Comparison of ENCODE assay signal across 34 cellular contexts in genomic region chr1:210758761-210759160, GRCh38.
"Had no signal": no experiment of that assay in that cellular context is flagged by ENCODE, and none has a peak within 500 bp of the region (broad histone marks: within the 10 kb centered on the region; RNA-seq: fewer than 3 reads in every experiment).

No MANE protein-coding gene starts in this region.

- H3K36me3 ChIP-seq: cardiac muscle cell, colonic mucosa, gastrocnemius medialis, pancreas, prostate gland, sigmoid colon, stomach, thyroid gland, upper lobe of left lung, vagina had no signal

- DNase-seq: activated CD4-positive, alpha-beta T cell treated with anti-CD3 and anti-CD28 coated beads for 4 hours; activated CD4-positive, alpha-beta T cell treated with anti-CD3 and anti-CD28 coated beads, Interleukin-2, amount 50 U/mL, for 4 hours; activated effector memory CD4-positive, alpha-beta T cell treated with Interleukin-2 at 50 U/mL for 16 hours; activated naive CD4-positive, alpha-beta T cell treated with anti-CD3 and anti-CD28 coated beads for 36 hours; activated naive CD8-positive, alpha-beta T cell treated with anti-CD3 and anti-CD28 coated beads for 36 hours; activated T-cell treated with anti-CD3 and anti-CD28 coated beads for 4 hours; amygdala; body of pancreas; cerebellar nuclear complex; colonic mucosa; dorsolateral prefrontal cortex; effector memory CD4-positive, alpha-beta T cell; gastrocnemius medialis; glutamatergic neuron; left ventricle myocardium superior; mammary epithelial cell; naive B cell; nephron progenitor cell; nucleus accumbens; pancreas; retina; sigmoid colon; stimulated activated CD4-positive, alpha-beta T cell treated with anti-CD3 and anti-CD28 coated beads, Interleukin-1b, Interleukin-23, amount 100 ng/mL, for 48 hours; stimulated activated naive B cell treated with anti-CD40 and anti-IgM and Interleukin-4, amounts not matched to agents 10 μg/mL and 1 μg/mL and 100 μg/mL, for 72 hours; stomach; thyroid gland; upper lobe of left lung had no signal

- H3K27ac ChIP-seq: body of pancreas, cardiac muscle cell, colonic mucosa, gastrocnemius medialis, pancreas, prostate gland, sigmoid colon, stomach, thyroid gland, upper lobe of left lung, vagina had no signal

- H3K4me3 ChIP-seq: body of pancreas, cardiac muscle cell, colonic mucosa, dorsolateral prefrontal cortex, gastrocnemius medialis, pancreas, prostate gland, sigmoid colon, smooth muscle cell, stomach, thyroid gland, upper lobe of left lung, vagina had no signal

- ATAC-seq: body of pancreas; gastrocnemius medialis; left ventricle myocardium superior; pancreas; stimulated activated naive B cell treated with anti-CD40 and anti-IgM and Interleukin-4, amounts not matched to agents 10 μg/mL and 1 μg/mL and 100 μg/mL, for 72 hours had no signal

- H3K4me1 ChIP-seq: body of pancreas, colonic mucosa, gastrocnemius medialis, pancreas, prostate gland, sigmoid colon, stomach, thyroid gland, upper lobe of left lung, vagina had no signal

- H3K4me2 ChIP-seq: smooth muscle cell had no signal

- H3K4me1 Mint-ChIP-seq: activated naive CD8-positive, alpha-beta T cell treated with anti-CD3 and anti-CD28 coated beads for 36 hours; naive B cell; stimulated activated naive B cell treated with anti-CD40 and anti-IgM and Interleukin-4, amounts not matched to agents 10 μg/mL and 1 μg/mL and 100 μg/mL, for 72 hours had no signal

- H3K27me3 Mint-ChIP-seq: stimulated activated naive B cell treated with anti-CD40 and anti-IgM and Interleukin-4, amounts not matched to agents 10 μg/mL and 1 μg/mL and 100 μg/mL, for 72 hours had no signal

- FAIRE-seq: islet of Langerhans, pancreas, TTC549 had no signal

- H3K36me3 Mint-ChIP-seq: activated naive CD8-positive, alpha-beta T cell treated with anti-CD3 and anti-CD28 coated beads for 36 hours; naive B cell; stimulated activated naive B cell treated with anti-CD40 and anti-IgM and Interleukin-4, amounts not matched to agents 10 μg/mL and 1 μg/mL and 100 μg/mL, for 72 hours had no signal

- H3K27ac Mint-ChIP-seq: activated naive CD4-positive, alpha-beta T cell treated with anti-CD3 and anti-CD28 coated beads for 36 hours; activated naive CD8-positive, alpha-beta T cell treated with anti-CD3 and anti-CD28 coated beads for 36 hours; mesothelial cell of epicardium; naive B cell; nephron progenitor cell; stimulated activated naive B cell treated with anti-CD40 and anti-IgM and Interleukin-4, amounts not matched to agents 10 μg/mL and 1 μg/mL and 100 μg/mL, for 72 hours had no signal

- H3K4me3 Mint-ChIP-seq: activated naive CD4-positive, alpha-beta T cell treated with anti-CD3 and anti-CD28 coated beads for 36 hours; activated naive CD8-positive, alpha-beta T cell treated with anti-CD3 and anti-CD28 coated beads for 36 hours; mesothelial cell of epicardium; naive B cell; nephron progenitor cell; stimulated activated naive B cell treated with anti-CD40 and anti-IgM and Interleukin-4, amounts not matched to agents 10 μg/mL and 1 μg/mL and 100 μg/mL, for 72 hours had no signal

- H3K9me3 ChIP-seq: colonic mucosa, gastrocnemius medialis, pancreas, prostate gland, thyroid gland, upper lobe of left lung, vagina had no signal

- H3K27me3 ChIP-seq: body of pancreas, cardiac muscle cell, colonic mucosa, dorsolateral prefrontal cortex, gastrocnemius medialis, pancreas, sigmoid colon, stomach, thyroid gland, upper lobe of left lung, vagina had no signal

- H3K9me3 Mint-ChIP-seq: activated naive CD4-positive, alpha-beta T cell treated with anti-CD3 and anti-CD28 coated beads for 36 hours had no signal
